ENCODE assay signal across 23 cellular contexts in the genomic region with DNA sequence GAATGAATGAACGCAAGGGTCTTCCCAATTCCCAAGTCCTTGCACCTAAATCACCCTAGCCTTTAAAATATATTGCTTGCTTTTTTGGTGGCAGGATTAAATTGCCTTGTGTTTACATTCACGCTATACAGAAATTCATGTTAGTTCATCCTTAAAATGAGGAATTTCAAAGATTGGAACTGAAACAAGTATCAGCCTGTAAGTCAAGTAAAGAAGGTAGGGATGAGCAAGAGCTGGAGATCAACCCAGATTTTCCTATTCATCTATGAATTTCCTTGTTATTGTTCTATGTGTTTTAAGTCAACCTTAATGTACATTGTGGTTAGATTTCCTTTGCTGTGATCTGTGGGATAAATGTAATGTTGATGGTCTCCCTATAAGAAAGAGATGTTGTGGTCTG.
DNase-seq lines count a peak whose midpoint lies in the region; ATAC-seq, FAIRE-seq and TF ChIP-seq lines count a peak whose summit lies in the region.
"Had no signal": no experiment of that assay in that cellular context is flagged by ENCODE, and none has a peak within 500 bp of the region (broad histone marks: within the 10 kb centered on the region; RNA-seq: fewer than 3 reads in every experiment).

No MANE protein-coding gene starts in this region.

- H3K27ac ChIP-seq in right lobe of liver: no peak overlapping the region
- H3K27ac ChIP-seq: 22Rv1, BLaER1, C4-2B, GM23248 had no signal

- peaks cover 15% of the 10 kb centered on the region for H3K27me3 Mint-ChIP-seq in activated T-cell treated with anti-CD3 and anti-CD28 coated beads, Interleukin-2, amount 50 U/mL, for 72 hours (ENCODE audit: low read depth)
- peaks cover 2 to 5% (median 2%) of the 10 kb centered on the region in 3 donors for H3K27me3 Mint-ChIP-seq in immature natural killer cell (ENCODE audit: low read depth in 3 of 3)
- no peaks in the 10 kb centered on the region for H3K27me3 Mint-ChIP-seq in chondrocyte (ENCODE audit: low read depth)

- TF ChIP-seq CTCF in bronchial epithelial cell (IDR thresholded peaks at IDR 0.05; ENCODE audit: insufficient read depth, low read length, severe bottlenecking) (no peak), right lobe of liver (IDR thresholded peaks at IDR 0.05) (no peak), chondrocyte (IDR thresholded peaks at IDR 0.05) (no peak)

- no peak for TF ChIP-seq POLR2A in right lobe of liver (IDR thresholded peaks at IDR 0.05)

- peaks cover 11 to 12% of the 10 kb centered on the region in 2 donors for H3K36me3 Mint-ChIP-seq in activated T-cell treated with anti-CD3 and anti-CD28 coated beads, Interleukin-2, amount 50 U/mL, for 72 hours (ENCODE audit: insufficient read depth in 2 of 2)
- H3K36me3 Mint-ChIP-seq in immature natural killer cell (no peaks in the 10 kb centered on the region), chondrocyte (ENCODE audit: low read depth) (peaks cover 4% of the 10 kb centered on the region)

- no peak for ATAC-seq in activated T-cell treated with anti-CD3 and anti-CD28 coated beads, Interleukin-2, amount 50 U/mL, for 72 hours (replicated peaks in 1 of 2)
- ATAC-seq in esophagus mucosa (peak; percentile 23), right lobe of liver (no peak)
- ATAC-seq: CD8-positive, alpha-beta T cell; HCT116 had no signal

- H3K36me3 ChIP-seq in bronchial epithelial cell (ENCODE audit: control insufficient read depth, insufficient read depth, low read length) (no peaks in the 10 kb centered on the region), right lobe of liver (no peaks in the 10 kb centered on the region)
- H3K36me3 ChIP-seq: BLaER1 had no signal

- H3K4me1 Mint-ChIP-seq in activated T-cell treated with anti-CD3 and anti-CD28 coated beads, Interleukin-2, amount 50 U/mL, for 72 hours (ENCODE audit: low read depth): peaks cover 46% of the 10 kb centered on the region
- H3K4me1 Mint-ChIP-seq in immature natural killer cell (no peaks in the 10 kb centered on the region), chondrocyte (ENCODE audit: low read depth) (no peaks in the 10 kb centered on the region)
- H3K4me1 Mint-ChIP-seq: B cell had no signal

- intact Hi-C loops in right lobe of liver (cut with DNase I): loop anchor here in 1 of 2 donors (10.0 kb wide), 1 partner anchor 276 kb away; no protein-coding TSS in a partner anchor

- DNase-seq in activated T-cell treated with anti-CD3 and anti-CD28 coated beads, Interleukin-2, amount 50 U/mL, for 72 hours: no peak
- DNase-seq in activated T-cell treated with anti-CD3 and anti-CD28 coated beads for 4 hours (no peak), bronchial epithelial cell (ENCODE audit: low read depth) (peak; percentile 58), NCI-H748 treated with DMSO at 0.1 percent for 48 hours (lab: John Stamatoyannopoulos, UW) (no peak), immature natural killer cell (no peak), right lobe of liver (no peak), chondrocyte (ENCODE audit: low spot score) (no peak)
- DNase-seq: Caco-2; CD4-positive, CD25-positive, alpha-beta regulatory T cell; CD8-positive, alpha-beta T cell; DMS153; DND-41; H9 had no signal

- H3K27ac Mint-ChIP-seq in activated T-cell treated with anti-CD3 and anti-CD28 coated beads, Interleukin-2, amount 50 U/mL, for 72 hours: peak overlapping the region; percentile 77
- H3K27ac Mint-ChIP-seq in immature natural killer cell: no peak overlapping the region
- no peak overlapping the region for H3K27ac Mint-ChIP-seq in chondrocyte (ENCODE audit: unreplicated experiment)
- H3K27ac Mint-ChIP-seq: B cell; CD4-positive, CD25-positive, alpha-beta regulatory T cell; CD8-positive, alpha-beta T cell; H9 had no signal

- H3K4me1 ChIP-seq in right lobe of liver: peaks cover 0 to 4% (median 0%) of the 10 kb centered on the region in 4 donors
- H3K4me1 ChIP-seq: BLaER1, Caco-2 had no signal

- no peak overlapping the region for H3K4me3 ChIP-seq in bronchial epithelial cell (ENCODE audit: low read depth, low read length)
- no peak overlapping the region for H3K4me3 ChIP-seq in right lobe of liver
- H3K4me3 ChIP-seq: BLaER1, GM23248 had no signal

- FAIRE-seq in bronchial epithelial cell (lab: Jason Lieb, UNC): no peak
- FAIRE-seq: A204.1, G401.6, H1 had no signal

- WGBS in right lobe of liver (ENCODE audit: insufficient coverage, low coverage, low lambda C conversion rate, missing lambda C conversion rate): 91% methylated on average over 1 of the region's 2 CpGs

- H3K9me3 Mint-ChIP-seq in activated T-cell treated with anti-CD3 and anti-CD28 coated beads, Interleukin-2, amount 50 U/mL, for 72 hours: peaks cover 0 to 4% of the 10 kb centered on the region in 2 donors
- H3K9me3 Mint-ChIP-seq in immature natural killer cell: no peaks in the 10 kb centered on the region
- H3K9me3 Mint-ChIP-seq in chondrocyte (ENCODE audit: low read depth): no peaks in the 10 kb centered on the region
- H3K9me3 Mint-ChIP-seq: CD8-positive, alpha-beta T cell had no signal

- H3K4me3 Mint-ChIP-seq in activated T-cell treated with anti-CD3 and anti-CD28 coated beads, Interleukin-2, amount 50 U/mL, for 72 hours: peak overlapping the region in 1 of 2 donors; percentile 54
- no peak overlapping the region for H3K4me3 Mint-ChIP-seq in immature natural killer cell
- no peak overlapping the region for H3K4me3 Mint-ChIP-seq in chondrocyte (ENCODE audit: unreplicated experiment)
- H3K4me3 Mint-ChIP-seq: B cell; CD4-positive, CD25-positive, alpha-beta regulatory T cell; CD8-positive, alpha-beta T cell; H9 had no signal

- H3K27me3 ChIP-seq in bronchial epithelial cell (ENCODE audit: control insufficient read depth, insufficient read depth, low read length) (no peaks in the 10 kb centered on the region), right lobe of liver (no peaks in the 10 kb centered on the region)
- H3K27me3 ChIP-seq: BLaER1 had no signal

- no peaks in the 10 kb centered on the region for H3K9me3 ChIP-seq in right lobe of liver
- H3K9me3 ChIP-seq: BLaER1, Caco-2 had no signal
